14 cellular contexts compared by ENCODE assay signal in genomic region chr9:35636135-35636876, GRCh38. TPM values are rescaled to one million over a fixed set of nuclear protein-coding genes. Genes with fewer than 3 reads are reported as not detected.
DNase-seq lines count a peak whose midpoint lies in the region; ATAC-seq lines count a peak whose summit lies in the region.
"Had no signal": no experiment of that assay in that cellular context is flagged by ENCODE, and none has a peak within 500 bp of the region (broad histone marks: within the 10 kb centered on the region; RNA-seq: fewer than 3 reads in every experiment).

No MANE protein-coding gene starts in this region.

- POLR2A ChIA-PET in activated CD4-positive, alpha-beta T cell treated with anti-CD3 and anti-CD28 coated beads for 36 hours (lab: Charles Lee): no interaction called here

- H3K27ac Mint-ChIP-seq in activated CD4-positive, alpha-beta T cell treated with anti-CD3 and anti-CD28 coated beads, Interleukin-2, amount 10 ng/mL, durations not matched to agents 24 days and 14 days: peak overlapping the region; percentile 59
- H3K27ac Mint-ChIP-seq in activated CD4-positive, alpha-beta T cell treated with anti-CD3 and anti-CD28 coated beads for 36 hours: no peak overlapping the region
- peak overlapping the region; percentile 89 to 92 for H3K27ac Mint-ChIP-seq in effector memory CD8-positive, alpha-beta T cell
- peak overlapping the region; percentile 89 for H3K27ac Mint-ChIP-seq in stimulated activated effector memory CD8-positive, alpha-beta T cell treated with anti-CD3 and anti-CD28 coated beads, Interleukin-12 subunit alpha, Interleukin-12 subunit beta, amount 100 ng/mL, for 72 hours

- H3K36me3 Mint-ChIP-seq in activated CD4-positive, alpha-beta T cell treated with anti-CD3 and anti-CD28 coated beads, Interleukin-2, amount 10 ng/mL, durations not matched to agents 24 days and 14 days (ENCODE audit: low read depth): peaks cover 16% of the 10 kb centered on the region
- peaks cover 13% of the 10 kb centered on the region for H3K36me3 Mint-ChIP-seq in activated CD4-positive, alpha-beta T cell treated with anti-CD3 and anti-CD28 coated beads for 36 hours (ENCODE audit: low read depth)
- H3K36me3 Mint-ChIP-seq in effector memory CD8-positive, alpha-beta T cell (ENCODE audit: insufficient read depth): peaks cover 2% of the 10 kb centered on the region
- H3K36me3 Mint-ChIP-seq in stimulated activated effector memory CD8-positive, alpha-beta T cell treated with anti-CD3 and anti-CD28 coated beads, Interleukin-12 subunit alpha, Interleukin-12 subunit beta, amount 100 ng/mL, for 72 hours: no peaks in the 10 kb centered on the region

- H3K4me3 Mint-ChIP-seq in activated CD4-positive, alpha-beta T cell treated with anti-CD3 and anti-CD28 coated beads, Interleukin-2, amount 10 ng/mL, durations not matched to agents 24 days and 14 days: no peak overlapping the region
- no peak overlapping the region for H3K4me3 Mint-ChIP-seq in activated CD4-positive, alpha-beta T cell treated with anti-CD3 and anti-CD28 coated beads for 36 hours
- H3K4me3 Mint-ChIP-seq in effector memory CD8-positive, alpha-beta T cell: peak overlapping the region; percentile 31 to 54
- H3K4me3 Mint-ChIP-seq in stimulated activated effector memory CD8-positive, alpha-beta T cell treated with anti-CD3 and anti-CD28 coated beads, Interleukin-12 subunit alpha, Interleukin-12 subunit beta, amount 100 ng/mL, for 72 hours: peak overlapping the region; percentile 58

- H3K27me3 Mint-ChIP-seq in activated CD4-positive, alpha-beta T cell treated with anti-CD3 and anti-CD28 coated beads, Interleukin-2, amount 10 ng/mL, durations not matched to agents 24 days and 14 days: no peaks in the 10 kb centered on the region
- H3K27me3 Mint-ChIP-seq in activated CD4-positive, alpha-beta T cell treated with anti-CD3 and anti-CD28 coated beads for 36 hours: no peaks in the 10 kb centered on the region
- H3K27me3 Mint-ChIP-seq in effector memory CD8-positive, alpha-beta T cell: no peaks in the 10 kb centered on the region

- CTCF ChIA-PET in activated CD4-positive, alpha-beta T cell treated with anti-CD3 and anti-CD28 coated beads for 36 hours (lab: Charles Lee): interaction anchor here (0.6 to 1.8 kb wide), 4 partner anchors 11 to 60 kb away, joined by 3 to 9 read pairs (median 3); no protein-coding TSS in a partner anchor

- intact Hi-C loops in activated CD4-positive, alpha-beta T cell treated with anti-CD3 and anti-CD28 coated beads, Interleukin-2, amount 10 ng/mL, durations not matched to agents 24 days and 14 days (cut with micrococcal nuclease): no loop called here
- intact Hi-C loops in activated CD4-positive, alpha-beta T cell treated with anti-CD3 and anti-CD28 coated beads for 36 hours (cut with DNase I, micrococcal nuclease): no loop called here

- DNase-seq in activated CD4-positive, alpha-beta T cell treated with anti-CD3 and anti-CD28 coated beads, Interleukin-2, amount 10 ng/mL, durations not matched to agents 24 days and 14 days: no peak
- DNase-seq in activated CD4-positive, alpha-beta T cell treated with anti-CD3 and anti-CD28 coated beads for 36 hours: no peak
- peak; percentile 78 for DNase-seq in NAMALWA (ENCODE audit: low spot score)
- no peak for DNase-seq in effector memory CD8-positive, alpha-beta T cell
- no peak for DNase-seq in stimulated activated effector memory CD8-positive, alpha-beta T cell treated with anti-CD3 and anti-CD28 coated beads, Interleukin-12 subunit alpha, Interleukin-12 subunit beta, amount 100 ng/mL, for 72 hours (ENCODE audit: low spot score in 2 of 2)
- DNase-seq in occipital lobe (lab: John Stamatoyannopoulos, UW): no peak
- DNase-seq: aorta, cortex of kidney, NCI-H2029 treated with DMSO at 0.1 percent for 48 hours had no signal

- peaks cover 6% of the 10 kb centered on the region for H3K9me3 Mint-ChIP-seq in activated CD4-positive, alpha-beta T cell treated with anti-CD3 and anti-CD28 coated beads, Interleukin-2, amount 10 ng/mL, durations not matched to agents 24 days and 14 days
- peaks cover 5% of the 10 kb centered on the region for H3K9me3 Mint-ChIP-seq in activated CD4-positive, alpha-beta T cell treated with anti-CD3 and anti-CD28 coated beads for 36 hours (ENCODE audit: low read depth)
- no peaks in the 10 kb centered on the region for H3K9me3 Mint-ChIP-seq in effector memory CD8-positive, alpha-beta T cell
- peaks cover 3% of the 10 kb centered on the region for H3K9me3 Mint-ChIP-seq in stimulated activated effector memory CD8-positive, alpha-beta T cell treated with anti-CD3 and anti-CD28 coated beads, Interleukin-12 subunit alpha, Interleukin-12 subunit beta, amount 100 ng/mL, for 72 hours

- peaks cover 48% of the 10 kb centered on the region for H3K4me1 Mint-ChIP-seq in activated CD4-positive, alpha-beta T cell treated with anti-CD3 and anti-CD28 coated beads, Interleukin-2, amount 10 ng/mL, durations not matched to agents 24 days and 14 days
- peaks cover 47% of the 10 kb centered on the region for H3K4me1 Mint-ChIP-seq in activated CD4-positive, alpha-beta T cell treated with anti-CD3 and anti-CD28 coated beads for 36 hours
- peaks cover 48 to 53% of the 10 kb centered on the region in 2 donors for H3K4me1 Mint-ChIP-seq in effector memory CD8-positive, alpha-beta T cell (ENCODE audit: low read depth in 2 of 2)
- H3K4me1 Mint-ChIP-seq in stimulated activated effector memory CD8-positive, alpha-beta T cell treated with anti-CD3 and anti-CD28 coated beads, Interleukin-12 subunit alpha, Interleukin-12 subunit beta, amount 100 ng/mL, for 72 hours: peaks cover 64% of the 10 kb centered on the region

- ATAC-seq in activated CD4-positive, alpha-beta T cell treated with anti-CD3 and anti-CD28 coated beads for 36 hours: no peak
- peak; percentile 16 for ATAC-seq in effector memory CD8-positive, alpha-beta T cell (replicated peaks)
- ATAC-seq in stimulated activated effector memory CD8-positive, alpha-beta T cell treated with anti-CD3 and anti-CD28 coated beads, Interleukin-12 subunit alpha, Interleukin-12 subunit beta, amount 100 ng/mL, for 72 hours: no peak
- ATAC-seq in esophagus mucosa (no peak), GM21619 (IDR thresholded peaks at IDR 0.05; ENCODE audit: unreplicated experiment) (no peak)
- ATAC-seq: A549, HCT116 had no signal

RNA-seq across cellular contexts. Expression of gene SIT1, which starts 14.4 kb away (rescaled TPM):
- 80.4 and 81.8 TPM in 2 replicates for total RNA-seq in activated CD4-positive, alpha-beta T cell treated with anti-CD3 and anti-CD28 coated beads, Interleukin-2, amount 10 ng/mL, durations not matched to agents 24 days and 14 days
- total RNA-seq in activated CD4-positive, alpha-beta T cell treated with anti-CD3 and anti-CD28 coated beads for 36 hours: 10 to 100 TPM; 76.5 to 80.9 TPM
- 0.44 TPM for total RNA-seq in esophagus mucosa
- total RNA-seq in occipital lobe: not detected
- total RNA-seq: SJSA1 had no signal

RNA-seq across cellular contexts. Expression of gene CD72, which starts 18.1 kb away (rescaled TPM):
- 8.1 and 9.0 TPM in 2 replicates for total RNA-seq in activated CD4-positive, alpha-beta T cell treated with anti-CD3 and anti-CD28 coated beads, Interleukin-2, amount 10 ng/mL, durations not matched to agents 24 days and 14 days
- 1 to 10 TPM; 6.5 to 8.7 TPM for total RNA-seq in activated CD4-positive, alpha-beta T cell treated with anti-CD3 and anti-CD28 coated beads for 36 hours
- total RNA-seq in esophagus mucosa (0.52 TPM), occipital lobe (0.47 TPM)
- total RNA-seq: SJSA1 had no signal

RNA-seq across cellular contexts. Expression of gene RMRP, which starts 21.5 kb away (rescaled TPM):
- total RNA-seq in activated CD4-positive, alpha-beta T cell treated with anti-CD3 and anti-CD28 coated beads, Interleukin-2, amount 10 ng/mL, durations not matched to agents 24 days and 14 days: 5,949 and 6,301 TPM in 2 replicates
- total RNA-seq in activated CD4-positive, alpha-beta T cell treated with anti-CD3 and anti-CD28 coated beads for 36 hours: over 10,000 TPM in 1 of 2 experiments, 100 to 1,000 TPM in 1; 894 to 11,462 TPM
- total RNA-seq in esophagus mucosa (5,550 TPM), occipital lobe (159,856 TPM)

RNA-seq across cellular contexts. Expression of gene CCDC107, which starts 21.8 kb away (rescaled TPM):
- total RNA-seq in activated CD4-positive, alpha-beta T cell treated with anti-CD3 and anti-CD28 coated beads, Interleukin-2, amount 10 ng/mL, durations not matched to agents 24 days and 14 days: 20.8 and 21.8 TPM in 2 replicates
- 10 to 100 TPM in 1 of 2 experiments, 1 to 10 TPM in 1; 7.9 to 10.4 TPM for total RNA-seq in activated CD4-positive, alpha-beta T cell treated with anti-CD3 and anti-CD28 coated beads for 36 hours
- total RNA-seq in esophagus mucosa (7.9 TPM), occipital lobe (10.5 TPM)

RNA-seq across cellular contexts. Expression of gene ARHGEF39, which starts 28.7 kb away (rescaled TPM):
- total RNA-seq in activated CD4-positive, alpha-beta T cell treated with anti-CD3 and anti-CD28 coated beads, Interleukin-2, amount 10 ng/mL, durations not matched to agents 24 days and 14 days: 9.9 and 10.8 TPM in 2 replicates
- total RNA-seq in activated CD4-positive, alpha-beta T cell treated with anti-CD3 and anti-CD28 coated beads for 36 hours: 10 to 100 TPM; 19.1 to 23.1 TPM
- total RNA-seq in esophagus mucosa: 2.4 TPM
- 0.94 TPM for total RNA-seq in occipital lobe

Comparison
In these comparisons a context has a peak if more than half of its experiments do, and no peak if none do; other contexts are left out.
1. H3K4me3 Mint-ChIP-seq: peak in effector memory CD8-positive, alpha-beta T cell (2 of 2) and stimulated activated effector memory CD8-positive, alpha-beta T cell treated with anti-CD3 and anti-CD28 coated beads, Interleukin-12 subunit alpha, Interleukin-12 subunit beta, amount 100 ng/mL, for 72 hours (single experiment); none in activated CD4-positive, alpha-beta T cell treated with anti-CD3 and anti-CD28 coated beads, Interleukin-2, amount 10 ng/mL, durations not matched to agents 24 days and 14 days (single experiment) and activated CD4-positive, alpha-beta T cell treated with anti-CD3 and anti-CD28 coated beads for 36 hours (single experiment).
2. RNA of gene SIT1, which starts 14.4 kb away (total RNA-seq): 80.4 to 81.8 TPM in activated CD4-positive, alpha-beta T cell treated with anti-CD3 and anti-CD28 coated beads, Interleukin-2, amount 10 ng/mL, durations not matched to agents 24 days and 14 days and 76.5 to 80.9 TPM in activated CD4-positive, alpha-beta T cell treated with anti-CD3 and anti-CD28 coated beads for 36 hours; 0.44 TPM in esophagus mucosa (single experiment) and not detected in occipital lobe (single experiment); every median in the first group is over 10 times any median in the second.
3. RNA of gene RMRP, which starts 21.5 kb away (total RNA-seq): 159,856 TPM in occipital lobe (single experiment); 894 to 11,462 TPM in activated CD4-positive, alpha-beta T cell treated with anti-CD3 and anti-CD28 coated beads for 36 hours, 5,949 to 6,301 TPM in activated CD4-positive, alpha-beta T cell treated with anti-CD3 and anti-CD28 coated beads, Interleukin-2, amount 10 ng/mL, durations not matched to agents 24 days and 14 days and 5,550 TPM in esophagus mucosa (single experiment); every median in the first group is over 10 times any median in the second.